11 cellular contexts compared by ENCODE assay signal in the genomic region with DNA sequence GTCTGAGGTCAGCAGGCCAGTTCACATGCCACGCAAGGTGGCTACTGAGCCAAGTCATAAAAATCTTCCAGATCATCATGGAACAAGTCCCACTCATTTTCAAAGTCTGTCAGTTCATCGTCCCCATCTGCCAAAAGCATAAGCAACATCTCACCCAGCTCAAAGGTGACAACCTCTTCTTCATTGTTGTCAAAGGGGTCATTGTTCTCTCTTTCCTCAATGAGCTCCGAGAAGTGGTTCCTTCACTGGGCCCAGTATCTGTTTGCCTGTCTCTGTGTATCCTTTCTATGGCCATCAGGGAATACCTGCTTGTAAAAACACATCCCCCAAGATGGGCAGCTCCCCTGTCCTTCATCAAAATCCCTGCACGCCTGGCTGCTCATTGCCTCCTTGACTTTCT.
"Had no signal": no experiment of that assay in that cellular context is flagged by ENCODE, and none has a peak within 500 bp of the region (broad histone marks: within the 10 kb centered on the region; RNA-seq: fewer than 3 reads in every experiment).

No MANE protein-coding gene starts in this region.

- H3K9me3 ChIP-seq: HAP-1 had no signal

- FAIRE-seq: H1, H54 had no signal

- H3K4me1 ChIP-seq: HAP-1 had no signal

- H3K27ac ChIP-seq: GM23248 had no signal

- H3K4me3 ChIP-seq: GM23248, GM23338, HAP-1 had no signal

- H3K4me2 ChIP-seq: GM23338 had no signal

- H2AFZ ChIP-seq: GM23248, GM23338 had no signal

- ATAC-seq: GM23338, HCT116 had no signal

- DNase-seq: GM23248, GOT3, H7, H9, HCEC 1CT, HFFc6 had no signal

- H3K36me3 ChIP-seq: HAP-1 had no signal

- H3K9ac ChIP-seq: GM23248 had no signal
